Comparison of ENCODE assay signal across 19 cellular contexts in genomic region chr3:72973786-72974185, GRCh38. TPM values are rescaled to one million over a fixed set of nuclear protein-coding genes. Genes with fewer than 3 reads are reported as not detected.
DNase-seq lines count a peak whose midpoint lies in the region; ATAC-seq and TF ChIP-seq lines count a peak whose summit lies in the region.
"Had no signal": no experiment of that assay in that cellular context is flagged by ENCODE, and none has a peak within 500 bp of the region (broad histone marks: within the 10 kb centered on the region; RNA-seq: fewer than 3 reads in every experiment).

No MANE protein-coding gene starts in this region.

- H3K27ac Mint-ChIP-seq in Caco-2 (ENCODE audit: unreplicated experiment): peak overlapping the region; percentile 88
- peak overlapping the region; percentile 89 for H3K27ac Mint-ChIP-seq in endodermal cell
- H3K27ac Mint-ChIP-seq in nephron progenitor cell: peak overlapping the region; percentile 94
- peak overlapping the region in 1 of 2 donors; percentile 38 for H3K27ac Mint-ChIP-seq in natural killer cell treated with Interleukin-12 subunit alpha and Interleukin-12 subunit beta and Interleukin-15 and Interleukin-18, amount 100 ng/mL, for 72 hours
- no peak overlapping the region for H3K27ac Mint-ChIP-seq in glutamatergic neuron (ENCODE audit: unreplicated experiment)

- H3K4me1 Mint-ChIP-seq in Caco-2 (ENCODE audit: low read depth, unreplicated experiment) (peaks cover 20% of the 10 kb centered on the region), endodermal cell (peaks cover 45% of the 10 kb centered on the region), nephron progenitor cell (peaks cover 13% of the 10 kb centered on the region), glutamatergic neuron (ENCODE audit: low read depth, unreplicated experiment) (no peaks in the 10 kb centered on the region)
- peaks cover 16 to 26% of the 10 kb centered on the region in 2 donors for H3K4me1 Mint-ChIP-seq in natural killer cell treated with Interleukin-12 subunit alpha and Interleukin-12 subunit beta and Interleukin-15 and Interleukin-18, amount 100 ng/mL, for 72 hours (ENCODE audit: low read depth in 2 of 2)

- H3K4me3 Mint-ChIP-seq in Caco-2 (ENCODE audit: unreplicated experiment) (peak overlapping the region; percentile 68), endodermal cell (peak overlapping the region; percentile 35), nephron progenitor cell (no peak overlapping the region), glutamatergic neuron (ENCODE audit: unreplicated experiment) (no peak overlapping the region)
- H3K4me3 Mint-ChIP-seq in natural killer cell treated with Interleukin-12 subunit alpha and Interleukin-12 subunit beta and Interleukin-15 and Interleukin-18, amount 100 ng/mL, for 72 hours: no peak overlapping the region
- H3K4me3 Mint-ChIP-seq: CD8-positive, alpha-beta memory T cell had no signal

- H3K36me3 ChIP-seq in Caco-2 (ENCODE audit: control insufficient read depth, insufficient read depth, low read length) (no peaks in the 10 kb centered on the region), HUES48 (ENCODE audit: control insufficient read depth, insufficient read depth, low read length) (no peaks in the 10 kb centered on the region), endodermal cell (ENCODE audit: control insufficient read depth, insufficient read depth, low read length) (no peaks in the 10 kb centered on the region)

- H3K4me1 ChIP-seq in Caco-2: peaks cover 37% of the 10 kb centered on the region
- peaks cover 11% of the 10 kb centered on the region for H3K4me1 ChIP-seq in HUES48 (ENCODE audit: control insufficient read depth, insufficient read depth, low read length)
- peaks cover 23% of the 10 kb centered on the region for H3K4me1 ChIP-seq in endodermal cell (ENCODE audit: control insufficient read depth, insufficient read depth, low read length)

- peaks cover 8% of the 10 kb centered on the region for H3K36me3 Mint-ChIP-seq in Caco-2 (ENCODE audit: insufficient read depth, unreplicated experiment)
- peaks cover 3% of the 10 kb centered on the region for H3K36me3 Mint-ChIP-seq in endodermal cell (ENCODE audit: low read depth)
- H3K36me3 Mint-ChIP-seq in nephron progenitor cell (ENCODE audit: low read depth): peaks cover 31% of the 10 kb centered on the region
- no peaks in the 10 kb centered on the region for H3K36me3 Mint-ChIP-seq in natural killer cell treated with Interleukin-12 subunit alpha and Interleukin-12 subunit beta and Interleukin-15 and Interleukin-18, amount 100 ng/mL, for 72 hours
- no peaks in the 10 kb centered on the region for H3K36me3 Mint-ChIP-seq in glutamatergic neuron (ENCODE audit: unreplicated experiment)
- H3K36me3 Mint-ChIP-seq: CD8-positive, alpha-beta memory T cell had no signal

- no peak for ATAC-seq in natural killer cell treated with Interleukin-12 subunit alpha and Interleukin-12 subunit beta and Interleukin-15 and Interleukin-18, amount 100 ng/mL, for 72 hours
- ATAC-seq: K562, Right ventricle myocardium inferior had no signal

- no peaks in the 10 kb centered on the region for H3K9me3 ChIP-seq in Caco-2
- H3K9me3 ChIP-seq in HUES48 (ENCODE audit: control insufficient read depth, insufficient read depth, low read length): no peaks in the 10 kb centered on the region
- no peaks in the 10 kb centered on the region for H3K9me3 ChIP-seq in endodermal cell (ENCODE audit: control insufficient read depth, low read length)

- BruUV-seq in Caco-2 (replicated peaks; lab: Mats Ljungman, UMichigan): TSS peak; percentile 52

- TF ChIP-seq CTCF in Caco-2 (IDR thresholded peaks at IDR 0.05; ENCODE audit: insufficient read depth in 1 of 2, low read depth in 1 of 2, low read length in 1 of 2, severe bottlenecking in 1 of 2, unreplicated experiment in 1 of 2): no peak
- no peak for TF ChIP-seq CTCF in endodermal cell (conservative IDR thresholded peaks at IDR 0.05)
- no peak for TF ChIP-seq CTCF in nephron progenitor cell (IDR thresholded peaks at IDR 0.05)
- TF ChIP-seq CTCF in glutamatergic neuron (IDR thresholded peaks at IDR 0.05; ENCODE audit: partially characterized antibody, unreplicated experiment): no peak

- POLR2A ChIA-PET in Caco-2 (lab: Charles Lee): no interaction called here

- peak overlapping the region; percentile 14; the same call in 1 of the 2 replicates for H3K4me3 ChIP-seq in Caco-2 (ENCODE audit: low read depth, low read length)
- no peak overlapping the region for H3K4me3 ChIP-seq in HUES48 (ENCODE audit: low read depth, low read length)
- peak overlapping the region; percentile 54 for H3K4me3 ChIP-seq in endodermal cell (ENCODE audit: low read length)
- H3K4me3 ChIP-seq: K562 had no signal

- no peak overlapping the region for H3K9ac ChIP-seq in HUES48 (ENCODE audit: low read depth, low read length)
- H3K9ac ChIP-seq in endodermal cell (ENCODE audit: extremely low read depth, low read length, poor library complexity, severe bottlenecking): peak overlapping the region; percentile 29

- WGBS in endodermal cell (ENCODE audit: insufficient coverage in 1 of 2, insufficient read length in 1 of 2), 2 experiments: 89% methylated on average over 2 of the region's 2 CpGs; no CpG with 5 or more reads in 1 of the 2 experiments

- no peaks in the 10 kb centered on the region for H3K9me3 Mint-ChIP-seq in Caco-2 (ENCODE audit: unreplicated experiment)
- no peaks in the 10 kb centered on the region for H3K9me3 Mint-ChIP-seq in endodermal cell
- no peaks in the 10 kb centered on the region for H3K9me3 Mint-ChIP-seq in nephron progenitor cell
- H3K9me3 Mint-ChIP-seq in natural killer cell treated with Interleukin-12 subunit alpha and Interleukin-12 subunit beta and Interleukin-15 and Interleukin-18, amount 100 ng/mL, for 72 hours: no peaks in the 10 kb centered on the region
- no peaks in the 10 kb centered on the region for H3K9me3 Mint-ChIP-seq in glutamatergic neuron (ENCODE audit: unreplicated experiment)
- H3K9me3 Mint-ChIP-seq: CD8-positive, alpha-beta memory T cell had no signal

- H3K27ac ChIP-seq in HUES48 (ENCODE audit: low read depth, low read length): peak overlapping the region; percentile 56
- no peak overlapping the region for H3K27ac ChIP-seq in endodermal cell (ENCODE audit: low read depth, low read length)
- H3K27ac ChIP-seq: C4-2B had no signal

- CTCF ChIA-PET in Caco-2 (lab: Charles Lee): no interaction called here

- no peaks in the 10 kb centered on the region for H3K27me3 Mint-ChIP-seq in Caco-2 (ENCODE audit: insufficient read depth, unreplicated experiment)
- no peaks in the 10 kb centered on the region for H3K27me3 Mint-ChIP-seq in endodermal cell (ENCODE audit: insufficient read depth)
- H3K27me3 Mint-ChIP-seq in nephron progenitor cell (ENCODE audit: low read depth, poor library complexity): no peaks in the 10 kb centered on the region
- no peaks in the 10 kb centered on the region for H3K27me3 Mint-ChIP-seq in natural killer cell treated with Interleukin-12 subunit alpha and Interleukin-12 subunit beta and Interleukin-15 and Interleukin-18, amount 100 ng/mL, for 72 hours
- no peaks in the 10 kb centered on the region for H3K27me3 Mint-ChIP-seq in glutamatergic neuron (ENCODE audit: unreplicated experiment)
- H3K27me3 Mint-ChIP-seq: CD8-positive, alpha-beta memory T cell had no signal

- intact Hi-C loops in Caco-2 (cut with micrococcal nuclease; ENCODE audit: unreplicated experiment): loop anchor here (1.0 kb wide), 3 partner anchors 20 to 35 kb away; no protein-coding TSS in a partner anchor

- DNase-seq in Caco-2 (no peak), endodermal cell (no peak), nephron progenitor cell (no peak), glutamatergic neuron (no peak), hippocampal formation (lab: John Stamatoyannopoulos, UW) (no peak)
- DNase-seq in natural killer cell treated with Interleukin-12 subunit alpha and Interleukin-12 subunit beta and Interleukin-15 and Interleukin-18, amount 100 ng/mL, for 72 hours (ENCODE audit: low spot score): no peak
- DNase-seq: CD8-positive, alpha-beta memory T cell; GF-D8; MM.1S; NCI-H1048; NCI-H1417 treated with DMSO at 0.1 percent for 48 hours; NCI-H187; NCI-H2107; NCI-H446 treated with DMSO at 0.1 percent for 48 hours; NCI-H526 treated with DMSO at 0.1 percent for 48 hours had no signal

- H3K27me3 ChIP-seq in Caco-2 (replicated peaks; ENCODE audit: control insufficient read depth, insufficient read depth, low read length) (no peaks in the 10 kb centered on the region), HUES48 (ENCODE audit: control insufficient read depth, insufficient read depth, low read length) (no peaks in the 10 kb centered on the region), endodermal cell (ENCODE audit: control insufficient read depth, insufficient read depth, low read length, poor library complexity, severe bottlenecking) (no peaks in the 10 kb centered on the region)

RNA-seq across cellular contexts. Expression of gene PPP4R2, which starts 22.8 kb away (rescaled TPM):
- total RNA-seq in Caco-2 (2022) (91.3 and 93.6 TPM in 2 replicates), endodermal cell (100 to 1,000 TPM; 133 to 157 TPM), glutamatergic neuron (ENCODE audit: unreplicated experiment) (77.9 TPM)
- polyA plus RNA-seq in endodermal cell (2013, experiment 1 of 2): 76.2 TPM
- 85.4 TPM for polyA plus RNA-seq in endodermal cell (2013, experiment 2 of 2)
- total RNA-seq in natural killer cell treated with Interleukin-12 subunit alpha and Interleukin-12 subunit beta and Interleukin-15 and Interleukin-18, amount 100 ng/mL, for 72 hours: 100 to 1,000 TPM; 126 to 128 TPM

Comparison
In these comparisons a context has a peak if more than half of its experiments do, and no peak if none do; other contexts are left out.
1. H3K4me3 Mint-ChIP-seq: peak in Caco-2 (single experiment) and endodermal cell (single experiment); none in nephron progenitor cell (single experiment), natural killer cell treated with Interleukin-12 subunit alpha and Interleukin-12 subunit beta and Interleukin-15 and Interleukin-18, amount 100 ng/mL, for 72 hours (single experiment) and glutamatergic neuron (single experiment).